8 cellular contexts compared by ENCODE assay signal in the genomic region with DNA sequence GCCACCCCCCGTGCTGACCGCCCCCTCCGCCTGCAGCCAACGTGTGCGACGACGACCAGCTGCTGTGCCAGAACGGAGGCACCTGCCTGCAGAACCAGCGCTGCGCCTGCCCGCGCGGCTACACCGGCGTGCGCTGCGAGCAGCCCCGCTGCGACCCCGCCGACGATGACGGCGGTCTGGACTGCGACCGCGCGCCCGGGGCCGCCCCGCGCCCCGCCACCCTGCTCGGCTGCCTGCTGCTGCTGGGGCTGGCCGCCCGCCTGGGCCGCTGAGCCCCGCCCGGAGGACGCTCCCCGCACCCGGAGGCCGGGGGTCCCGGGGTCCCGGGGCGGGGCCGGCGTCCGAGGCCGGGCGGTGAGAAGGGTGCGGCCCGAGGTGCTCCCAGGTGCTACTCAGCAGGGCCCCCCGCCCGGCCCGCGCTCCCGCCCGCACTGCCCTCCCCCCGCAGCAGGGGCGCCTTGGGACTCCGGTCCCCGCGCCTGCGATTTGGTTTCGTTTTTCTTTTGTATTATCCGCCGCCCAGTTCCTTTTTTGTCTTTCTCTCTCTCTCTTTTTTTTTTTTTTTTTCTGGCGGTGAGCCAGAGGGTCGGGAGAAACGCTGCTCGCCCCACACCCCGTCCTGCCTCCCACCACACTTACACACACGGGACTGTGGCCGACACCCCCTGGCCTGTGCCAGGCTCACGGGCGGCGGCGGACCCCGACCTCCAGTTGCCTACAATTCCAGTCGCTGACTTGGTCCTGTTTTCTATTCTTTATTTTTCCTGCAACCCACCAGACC.
A peak's percentile ranks its signal among the peaks of the same experiment; 100 is the strongest.
DNase-seq lines count a peak whose midpoint lies in the region; ATAC-seq and TF ChIP-seq lines count a peak whose summit lies in the region.

No MANE protein-coding gene starts in this region.

- peaks cover 2% of the 10 kb centered on the region for H3K36me3 Mint-ChIP-seq in T-helper 17 cell (ENCODE audit: low read depth)

- H3K9me3 ChIP-seq in T-helper 17 cell (ENCODE audit: control insufficient read depth, low read length, poor library complexity, severe bottlenecking) (no peaks in the 10 kb centered on the region), colonic mucosa (no peaks in the 10 kb centered on the region), mononuclear cell (ENCODE audit: low read depth, low read length) (no peaks in the 10 kb centered on the region), thoracic aorta (no peaks in the 10 kb centered on the region)

- H3K9ac ChIP-seq in colonic mucosa (ENCODE audit: low read depth in 2 of 2, low read length in 2 of 2): peak overlapping the region; percentile 46 to 87

- peak overlapping the region; percentile 97 for H3K4me3 Mint-ChIP-seq in T-helper 17 cell

- no peaks in the 10 kb centered on the region for H3K36me3 ChIP-seq in colonic mucosa
- no peaks in the 10 kb centered on the region for H3K36me3 ChIP-seq in thoracic aorta

- peak overlapping the region; percentile 89 for H3K27ac Mint-ChIP-seq in T-helper 17 cell

- ATAC-seq in HG02759 (IDR thresholded peaks at IDR 0.05; ENCODE audit: unreplicated experiment) (peak; percentile 10), T-helper 17 cell (no peak), thoracic aorta (ENCODE audit: insufficient number of reproducible peaks, low FRiP score, low read depth) (no peak)

- H3K27me3 Mint-ChIP-seq in T-helper 17 cell: peaks cover 7% of the 10 kb centered on the region

- peaks cover 10% of the 10 kb centered on the region for H3K4me1 Mint-ChIP-seq in T-helper 17 cell

- H3K4me3 ChIP-seq in colonic mucosa: peak overlapping the region; percentile 66
- H3K4me3 ChIP-seq in mononuclear cell (ENCODE audit: low read length): peak overlapping the region; percentile 59
- peak overlapping the region; percentile 84 for H3K4me3 ChIP-seq in thoracic aorta

- DNase-seq in COLO668 (lab: John Stamatoyannopoulos, UW; ENCODE audit: unreplicated experiment): peak; percentile 45
- DNase-seq in T-helper 17 cell: peak in 2 of 3 donors; percentile 52 to 56
- DNase-seq in colonic mucosa: peak; percentile 36
- DNase-seq in thoracic aorta (ENCODE audit: low spot score): no peak
- no peak for DNase-seq in mucosa of gallbladder (ENCODE audit: low spot score)
- DNase-seq in H4 (ENCODE audit: low spot score): no peak

- H3K27ac ChIP-seq in colonic mucosa (no peak overlapping the region), thoracic aorta (no peak overlapping the region)

- intact Hi-C loops in colonic mucosa (cut with DNase I): no loop called here

- TF ChIP-seq CTCF in colonic mucosa (IDR thresholded peaks at IDR 0.05) (no peak), thoracic aorta (IDR thresholded peaks at IDR 0.05) (no peak)

- H3K27me3 ChIP-seq in colonic mucosa (peaks cover 13% of the 10 kb centered on the region), mononuclear cell (ENCODE audit: insufficient read depth, low read length) (peaks cover 4% of the 10 kb centered on the region), thoracic aorta (replicated peaks; ENCODE audit: insufficient read depth) (no peaks in the 10 kb centered on the region)

- H3K4me1 ChIP-seq in colonic mucosa (peaks cover 3% of the 10 kb centered on the region), mononuclear cell (ENCODE audit: insufficient read depth, low read length) (peaks cover 35% of the 10 kb centered on the region), thoracic aorta (ENCODE audit: control insufficient read depth in 1 of 2, low read depth in 2 of 2) (peaks cover 0 to 29% of the 10 kb centered on the region in 2 donors)

Comparison
In these comparisons a context has a peak if more than half of its experiments do, and no peak if none do; other contexts are left out.
1. DNase-seq: peak in COLO668 (single experiment), T-helper 17 cell (2 of 3) and colonic mucosa (single experiment); none in thoracic aorta (single experiment), mucosa of gallbladder (single experiment) and H4 (single experiment).
2. Peak in every context shown above with its lines, with median percentiles within 50 percentile points of each other: H3K4me3 ChIP-seq.